15 cellular contexts compared by ENCODE assay signal in the genomic region with DNA sequence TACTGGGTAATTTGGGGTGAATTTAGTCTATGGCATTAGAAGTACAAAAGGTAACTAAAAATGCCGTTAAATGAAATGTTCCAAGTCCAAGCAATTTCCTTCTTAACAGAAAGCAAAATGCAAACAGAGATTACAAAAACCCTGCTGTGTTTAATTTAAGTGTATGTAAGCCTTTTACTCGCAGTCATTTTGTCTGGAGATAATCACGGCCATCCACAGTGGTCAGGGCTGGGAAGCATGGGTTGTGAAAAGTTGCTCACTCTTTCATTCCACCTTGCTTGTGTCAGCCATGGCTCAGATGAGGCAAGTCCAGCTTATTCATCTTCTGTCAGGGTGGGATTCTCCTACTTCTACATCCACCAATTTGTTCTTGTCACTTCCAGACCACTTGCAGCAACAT.
DNase-seq lines count a peak whose midpoint lies in the region; ATAC-seq, FAIRE-seq and TF ChIP-seq lines count a peak whose summit lies in the region.
"Had no signal": no experiment of that assay in that cellular context is flagged by ENCODE, and none has a peak within 500 bp of the region (broad histone marks: within the 10 kb centered on the region; RNA-seq: fewer than 3 reads in every experiment).

No MANE protein-coding gene starts in this region.

- H3K4me3 ChIP-seq in HepG2 (replicated peaks in 1 of 3; ENCODE audit: insufficient read depth in 1 of 3, low read depth in 2 of 3, low read length in 3 of 3) (no peak overlapping the region), right lobe of liver (no peak overlapping the region), adipocyte (ENCODE audit: low read length) (no peak overlapping the region), foreskin fibroblast (ENCODE audit: low read depth in 1 of 2, low read length in 2 of 2) (no peak overlapping the region), ovary (no peak overlapping the region)

- DNase-seq in HepG2 (ENCODE audit: low spot score) (no peak), right lobe of liver (no peak), adipocyte (ENCODE audit: low read depth) (peak; percentile 11), foreskin fibroblast (peak; percentile 6 to 36), ovary (no peak), mucosa of gallbladder (ENCODE audit: low spot score) (no peak), GM20000 (ENCODE audit: low spot score) (no peak), HEK293T (ENCODE audit: extremely low spot score) (no peak)
- DNase-seq: CD4-positive, CD25-positive, alpha-beta regulatory T cell; DMS79; GDM1; H7; NCI-H1436; SIG-M5 had no signal

- H4K20me1 ChIP-seq in HepG2 (ENCODE audit: insufficient read depth, low read length) = no peaks in the 10 kb centered on the region

- no peaks in the 10 kb centered on the region for H3K9me3 ChIP-seq in HepG2 (ENCODE audit: low read length)
- H3K9me3 ChIP-seq in right lobe of liver = no peaks in the 10 kb centered on the region
- H3K9me3 ChIP-seq in adipocyte (ENCODE audit: control insufficient read depth, low read length) = peaks cover 5% of the 10 kb centered on the region
- no peaks in the 10 kb centered on the region for H3K9me3 ChIP-seq in ovary

- no peaks in the 10 kb centered on the region for H3K4me1 ChIP-seq in HepG2 (ENCODE audit: insufficient read depth, low read length)
- no peaks in the 10 kb centered on the region for H3K4me1 ChIP-seq in right lobe of liver
- no peaks in the 10 kb centered on the region for H3K4me1 ChIP-seq in adipocyte (ENCODE audit: control insufficient read depth, insufficient read depth, low read length)
- no peaks in the 10 kb centered on the region for H3K4me1 ChIP-seq in ovary (ENCODE audit: insufficient read depth)

- H3K27ac ChIP-seq in HepG2 (ENCODE audit: extremely low read length, insufficient read depth, low read length) = no peak overlapping the region
- no peak overlapping the region for H3K27ac ChIP-seq in right lobe of liver
- no peak overlapping the region for H3K27ac ChIP-seq in ovary

- WGBS in HepG2 (ENCODE audit: low lambda C conversion rate) = 6% methylated on average over 3 of the region's 3 CpGs
- WGBS in right lobe of liver (ENCODE audit: insufficient coverage, low coverage, low lambda C conversion rate, missing lambda C conversion rate) = 48% methylated on average over 3 of the region's 3 CpGs
- 48 to 75% (median 57%) methylated on average over 3 of the region's 3 CpGs for WGBS in ovary, 3 donors

- FAIRE-seq in HepG2 (lab: Jason Lieb, UNC) = peak; percentile 54
- FAIRE-seq: A204.1 had no signal

- H3K27me3 ChIP-seq in HepG2 (ENCODE audit: control insufficient read depth in 1 of 2, insufficient read depth in 2 of 2, low read length in 2 of 2) = no peaks in the 10 kb centered on the region
- H3K27me3 ChIP-seq in right lobe of liver = no peaks in the 10 kb centered on the region
- H3K27me3 ChIP-seq in adipocyte (replicated peaks; ENCODE audit: control insufficient read depth, insufficient read depth, low read length) = no peaks in the 10 kb centered on the region
- H3K27me3 ChIP-seq in ovary = no peaks in the 10 kb centered on the region

- H3K9ac ChIP-seq in HepG2 (ENCODE audit: insufficient read depth, low read depth, low read length) (no peak overlapping the region), adipocyte (ENCODE audit: low read length) (no peak overlapping the region)

- no peak overlapping the region for H2AFZ ChIP-seq in HepG2 (ENCODE audit: low read length)

- no peak for TF ChIP-seq RAD21 in HepG2 (CRISPR knock-in tag; IDR thresholded peaks at IDR 0.05)

- H3K4me2 ChIP-seq in HepG2 (ENCODE audit: low read depth, low read length) = no peak overlapping the region

- no peak for TF ChIP-seq CTCF in HepG2 (CRISPR knock-in tag; IDR thresholded peaks at IDR 0.05)
- no peak for TF ChIP-seq CTCF in right lobe of liver (IDR thresholded peaks at IDR 0.05)
- no peak for TF ChIP-seq CTCF in foreskin fibroblast (IDR thresholded peaks at IDR 0.05; ENCODE audit: low read depth, low read length)
- TF ChIP-seq CTCF in ovary (IDR thresholded peaks at IDR 0.05) = no peak
- no peak for TF ChIP-seq CTCF in GM20000 (IDR thresholded peaks at IDR 0.05; ENCODE audit: extremely low read depth, missing control alignments)

- CTCF ChIA-PET in HepG2 (lab: Yijun Ruan, JAX; ENCODE audit: low intra/inter-chr PET ratio, low total read pairs) = no interaction called here
- CTCF ChIA-PET in HEK293T (lab: Yijun Ruan, JAX) = no interaction called here

- in situ Hi-C loops in HepG2 (cut with HindIII; ENCODE audit: extremely low pct_ligation_motif_present, low pct_unique_long_range_greater_than_20kb) = no loop called here

- no peak for ATAC-seq in HepG2
- ATAC-seq in right lobe of liver = no peak

- TF ChIP-seq POLR2A in HepG2 (IDR thresholded peaks at IDR 0.05; ENCODE audit: insufficient read depth in 1 of 2, low read depth in 2 of 2, low read length in 2 of 2) (no peak), right lobe of liver (IDR thresholded peaks at IDR 0.05) (no peak), ovary (IDR thresholded peaks at IDR 0.05) (no peak)

- no peaks in the 10 kb centered on the region for H3K79me2 ChIP-seq in HepG2 (ENCODE audit: insufficient read depth, low read length)

- POLR2A ChIA-PET in HepG2 (lab: Yijun Ruan, JAX) (no interaction called here), HEK293T (lab: Yijun Ruan, JAX) (no interaction called here)

- no TSS peak for BruUV-seq in HepG2 (replicated peaks; lab: Mats Ljungman, UMichigan)

- TF ChIP-seq EP300 in HepG2 (IDR thresholded peaks at IDR 0.05; ENCODE audit: low read depth in 2 of 2, low read length in 2 of 2) (no peak), HepG2 (CRISPR knock-in tag; IDR thresholded peaks at IDR 0.05; ENCODE audit: borderline replicate concordance) (no peak), ovary (IDR thresholded peaks at IDR 0.05) (no peak)

- intact Hi-C loops in HepG2 (cut with micrococcal nuclease; ENCODE audit: unreplicated experiment) = no loop called here
- intact Hi-C loops in right lobe of liver (cut with DNase I) = no loop called here
- intact Hi-C loops in ovary (cut with DNase I) = no loop called here

- H3K36me3 ChIP-seq in HepG2 (replicated peaks in 1 of 2; ENCODE audit: control insufficient read depth in 1 of 2, insufficient read depth in 2 of 2, low read length in 2 of 2) (no peaks in the 10 kb centered on the region), right lobe of liver (no peaks in the 10 kb centered on the region), adipocyte (ENCODE audit: control insufficient read depth, insufficient read depth, low read length, severe bottlenecking) (no peaks in the 10 kb centered on the region), ovary (no peaks in the 10 kb centered on the region)

TF ChIP-seq in HepG2, 621 proteins besides CTCF, POLR2A, EP300 and RAD21 (continues in another document):
- TF ChIP-seq PPARG (CRISPR knock-in tag; conservative IDR thresholded peaks at IDR 0.05) = no peak
- TF ChIP-seq, protein P1, sequence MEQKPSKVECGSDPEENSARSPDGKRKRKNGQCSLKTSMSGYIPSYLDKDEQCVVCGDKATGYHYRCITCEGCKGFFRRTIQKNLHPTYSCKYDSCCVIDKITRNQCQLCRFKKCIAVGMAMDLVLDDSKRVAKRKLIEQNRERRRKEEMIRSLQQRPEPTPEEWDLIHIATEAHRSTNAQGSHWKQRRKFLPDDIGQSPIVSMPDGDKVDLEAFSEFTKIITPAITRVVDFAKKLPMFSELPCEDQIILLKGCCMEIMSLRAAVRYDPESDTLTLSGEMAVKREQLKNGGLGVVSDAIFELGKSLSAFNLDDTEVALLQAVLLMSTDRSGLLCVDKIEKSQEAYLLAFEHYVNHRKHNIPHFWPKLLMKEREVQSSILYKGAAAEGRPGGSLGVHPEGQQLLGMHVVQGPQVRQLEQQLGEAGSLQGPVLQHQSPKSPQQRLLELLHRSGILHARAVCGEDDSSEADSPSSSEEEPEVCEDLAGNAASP (CRISPR knock-in tag; IDR thresholded peaks at IDR 0.05; ENCODE audit: borderline replicate concordance) = no peak
- TF ChIP-seq ZNF615 (CRISPR knock-in tag; IDR thresholded peaks at IDR 0.05; ENCODE audit: borderline replicate concordance) = no peak
- TF ChIP-seq, protein P2, sequence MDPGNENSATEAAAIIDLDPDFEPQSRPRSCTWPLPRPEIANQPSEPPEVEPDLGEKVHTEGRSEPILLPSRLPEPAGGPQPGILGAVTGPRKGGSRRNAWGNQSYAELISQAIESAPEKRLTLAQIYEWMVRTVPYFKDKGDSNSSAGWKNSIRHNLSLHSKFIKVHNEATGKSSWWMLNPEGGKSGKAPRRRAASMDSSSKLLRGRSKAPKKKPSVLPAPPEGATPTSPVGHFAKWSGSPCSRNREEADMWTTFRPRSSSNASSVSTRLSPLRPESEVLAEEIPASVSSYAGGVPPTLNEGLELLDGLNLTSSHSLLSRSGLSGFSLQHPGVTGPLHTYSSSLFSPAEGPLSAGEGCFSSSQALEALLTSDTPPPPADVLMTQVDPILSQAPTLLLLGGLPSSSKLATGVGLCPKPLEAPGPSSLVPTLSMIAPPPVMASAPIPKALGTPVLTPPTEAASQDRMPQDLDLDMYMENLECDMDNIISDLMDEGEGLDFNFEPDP (CRISPR knock-in tag; conservative IDR thresholded peaks at IDR 0.05) = no peak

TF ChIP-seq in HEK293T, 16 proteins besides CTCF, POLR2A, EP300 and RAD21:
- TF ChIP-seq BHLHE40 (IDR thresholded peaks at IDR 0.05; ENCODE audit: borderline replicate concordance) = no peak
- TF ChIP-seq L3MBTL2 (conservative IDR thresholded peaks at IDR 0.05) = no peak
- no peak for TF ChIP-seq NFRKB (IDR thresholded peaks at IDR 0.05)
- TF ChIP-seq ELF4 (IDR thresholded peaks at IDR 0.05) = no peak
- no peak for TF ChIP-seq TARDBP (IDR thresholded peaks at IDR 0.05)
- TF ChIP-seq FOXA1 (IDR thresholded peaks at IDR 0.05) = no peak
- TF ChIP-seq SUZ12 (IDR thresholded peaks at IDR 0.05) = no peak
- no peak for TF ChIP-seq ZNF384 (IDR thresholded peaks at IDR 0.05)
- no peak for TF ChIP-seq LEF1 (IDR thresholded peaks at IDR 0.05; ENCODE audit: borderline replicate concordance)

Comparison
In these comparisons a context has a peak if more than half of its experiments do, and no peak if none do; other contexts are left out.
1. DNase-seq: peak in adipocyte (single experiment) and foreskin fibroblast (2 of 2); none in HepG2 (single experiment), right lobe of liver (0 of 3), ovary (0 of 5), mucosa of gallbladder (single experiment), GM20000 (single experiment) and HEK293T (single experiment).